ENCODE assay signal across 8 cellular contexts in genomic region chr12:42237052-42237852, GRCh38. TPM values are rescaled to one million over a fixed set of nuclear protein-coding genes. Genes with fewer than 3 reads are reported as not detected.
DNase-seq lines count a peak whose midpoint lies in the region; ATAC-seq and TF ChIP-seq lines count a peak whose summit lies in the region.

No MANE protein-coding gene starts in this region.

- peak; percentile 70 for TF ChIP-seq CTCF in RWPE1 (conservative IDR thresholded peaks at IDR 0.05; ENCODE audit: low read depth)
- TF ChIP-seq CTCF in nephron progenitor cell (IDR thresholded peaks at IDR 0.05), result no peak

- POLR2A ChIA-PET in RWPE1 (lab: Yijun Ruan, JAX; ENCODE audit: low non-redundant PET), result no interaction called here

- H3K4me3 ChIP-seq in Jurkat, Clone E6-1 (ENCODE audit: low read length), result peak overlapping the region; percentile 67

- H3K9me3 Mint-ChIP-seq in nephron progenitor cell, result no peaks in the 10 kb centered on the region
- H3K9me3 Mint-ChIP-seq in stimulated activated naive CD8-positive, alpha-beta T cell treated with anti-CD3 and anti-CD28 coated beads, Interleukin-15, amount 100 ng/mL, for 72 hours, result no peaks in the 10 kb centered on the region

- peaks cover 37% of the 10 kb centered on the region for H3K4me1 Mint-ChIP-seq in nephron progenitor cell
- peaks cover 52% of the 10 kb centered on the region for H3K4me1 Mint-ChIP-seq in stimulated activated naive CD8-positive, alpha-beta T cell treated with anti-CD3 and anti-CD28 coated beads, Interleukin-15, amount 100 ng/mL, for 72 hours

- H3K27ac Mint-ChIP-seq in nephron progenitor cell, result peak overlapping the region; percentile 92
- peak overlapping the region; percentile 95 to 98 for H3K27ac Mint-ChIP-seq in stimulated activated naive CD8-positive, alpha-beta T cell treated with anti-CD3 and anti-CD28 coated beads, Interleukin-15, amount 100 ng/mL, for 72 hours

- DNase-seq in Daoy (ENCODE audit: low read depth), result peak; percentile 85
- DNase-seq in Jurkat, Clone E6-1 (ENCODE audit: low read depth, low spot score), result peak; percentile 37
- peak; percentile 50 for DNase-seq in RWPE1 (ENCODE audit: low spot score)
- DNase-seq in activated T-helper 9 cell treated with anti-CD3 and anti-CD28 coated beads, Interleukin-2, amount 50 U/mL, for 16 hours (ENCODE audit: low read depth), result peak; percentile 67
- peak; percentile 53 for DNase-seq in fibroblast of the conjunctiva (ENCODE audit: low read depth)
- DNase-seq in nephron progenitor cell, result peak; percentile 71
- DNase-seq in stimulated activated naive CD8-positive, alpha-beta T cell treated with anti-CD3 and anti-CD28 coated beads, Interleukin-15, amount 100 ng/mL, for 72 hours, result peak; percentile 75 to 80

- H3K36me3 Mint-ChIP-seq in nephron progenitor cell (ENCODE audit: low read depth), result peaks cover 37% of the 10 kb centered on the region

- CTCF ChIA-PET in RWPE1 (lab: Yijun Ruan, JAX), result no interaction called here

- ATAC-seq in GM21717 (IDR thresholded peaks at IDR 0.05; ENCODE audit: unreplicated experiment), result peak; percentile 75
- peak; percentile 87 for ATAC-seq in stimulated activated naive CD8-positive, alpha-beta T cell treated with anti-CD3 and anti-CD28 coated beads, Interleukin-15, amount 100 ng/mL, for 72 hours

- H3K4me3 Mint-ChIP-seq in nephron progenitor cell, result peak overlapping the region; percentile 93
- peak overlapping the region; percentile 85 to 93 for H3K4me3 Mint-ChIP-seq in stimulated activated naive CD8-positive, alpha-beta T cell treated with anti-CD3 and anti-CD28 coated beads, Interleukin-15, amount 100 ng/mL, for 72 hours

- peaks cover 8% of the 10 kb centered on the region for H3K27me3 Mint-ChIP-seq in nephron progenitor cell (ENCODE audit: low read depth, poor library complexity)
- H3K27me3 Mint-ChIP-seq in stimulated activated naive CD8-positive, alpha-beta T cell treated with anti-CD3 and anti-CD28 coated beads, Interleukin-15, amount 100 ng/mL, for 72 hours, result no peaks in the 10 kb centered on the region

- peak overlapping the region; percentile 81 for H3K27ac ChIP-seq in RWPE1

RNA-seq across cellular contexts. Expression of gene YAF2, which starts 0.8 kb away (rescaled TPM):
- total RNA-seq in Daoy (2014; rRNA removed; shearing (Covaris generic)), result 11.5 and 16.7 TPM in 2 replicates
- 21.2 TPM for polyA plus RNA-seq in Jurkat, Clone E6-1 (2012; ENCODE audit: insufficient read depth, insufficient read length)

Comparison
In these comparisons a context has a peak if more than half of its experiments do, and no peak if none do; other contexts are left out.
1. Peak in every context shown above with its lines: DNase-seq, ATAC-seq, H3K4me3 ChIP-seq and H3K27ac ChIP-seq.